In the genomic region with DNA sequence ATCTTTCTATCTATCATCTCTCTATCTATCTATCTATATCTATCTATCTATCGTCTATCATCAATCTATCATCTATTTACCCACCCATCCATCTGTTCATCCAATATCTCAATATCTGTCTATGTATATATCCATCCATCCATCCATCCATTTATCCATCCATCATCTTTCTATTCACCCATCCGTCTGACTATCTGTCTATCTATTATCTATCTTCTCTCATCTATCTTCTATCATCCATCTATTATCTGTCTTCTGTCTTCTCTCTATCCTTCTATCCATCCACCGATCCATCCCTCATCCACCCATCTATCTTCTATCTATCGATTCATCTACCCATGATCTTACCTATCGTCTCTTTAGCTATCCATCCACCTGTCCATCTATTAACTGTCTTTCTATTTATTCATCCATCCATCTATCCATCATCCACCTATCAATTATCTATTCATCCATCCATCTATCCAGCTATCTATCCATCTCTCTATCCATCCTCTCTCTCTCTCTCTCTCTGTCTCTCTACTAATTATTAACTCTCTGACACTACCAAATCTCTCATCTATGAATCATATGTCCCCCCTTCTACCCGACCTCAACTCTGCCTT, we compare ENCODE assay signal across 33 cellular contexts.
DNase-seq lines count a peak whose midpoint lies in the region; FAIRE-seq and TF ChIP-seq lines count a peak whose summit lies in the region.
"Had no signal": no experiment of that assay in that cellular context is flagged by ENCODE, and none has a peak within 500 bp of the region (broad histone marks: within the 10 kb centered on the region; RNA-seq: fewer than 3 reads in every experiment).

No MANE protein-coding gene starts in this region.

- peaks cover 15% of the 10 kb centered on the region; the same call in 1 of the 2 replicates for H3K23me2 ChIP-seq in H1 (ENCODE audit: low read depth, low read length)

- no peak overlapping the region for H3K4ac ChIP-seq in H1 (replicated peaks; ENCODE audit: insufficient read length, low read depth, low read length)

- no peak overlapping the region for H2AK5ac ChIP-seq in H1 (ENCODE audit: low read depth, low read length)

- no peak overlapping the region for H4K91ac ChIP-seq in H1 (replicated peaks; ENCODE audit: insufficient read length, low read length)

- no peak overlapping the region for H2BK120ac ChIP-seq in H1 (replicated peaks; ENCODE audit: low read depth, low read length)

- no peak overlapping the region for H2AFZ ChIP-seq in H1 (ENCODE audit: low read length)
- no peak overlapping the region for H2AFZ ChIP-seq in osteoblast (ENCODE audit: low read length)

- no peak overlapping the region for H3K18ac ChIP-seq in H1 (ENCODE audit: extremely low read depth, low read length)

- H3K9ac ChIP-seq in H1 (replicated peaks in 1 of 4; ENCODE audit: extremely low read depth in 1 of 4, low read depth in 3 of 4, low read length in 3 of 4), result no peak overlapping the region
- H3K9ac ChIP-seq: BLaER1; BLaER1 treated with 17β-estradiol and CSF1 and Interleukin-3, amounts not matched to agents 10 nM and 100 nM had no signal

- TF ChIP-seq EP300 in H1 (IDR thresholded peaks at IDR 0.05; ENCODE audit: borderline replicate concordance in 1 of 2, low read depth in 2 of 2, low read length in 2 of 2), result no peak

- no peak overlapping the region for H2BK20ac ChIP-seq in H1 (ENCODE audit: low read length)

- CTCF ChIA-PET in HEK293 (lab: Yijun Ruan, JAX) (no interaction called here), H1 (lab: Charles Lee; ENCODE audit: partially characterized antibody) (interaction anchor here (1.0 to 1.3 kb wide), 3 partner anchors 13 to 57 kb away, joined by 3 to 4 read pairs (median 3); no protein-coding TSS in a partner anchor)

- no peaks in the 10 kb centered on the region for H3K9me3 ChIP-seq in HEK293 (ENCODE audit: control insufficient read depth, insufficient read depth, low read depth, low read length)
- H3K9me3 ChIP-seq in H1 (ENCODE audit: insufficient read depth in 2 of 2, low read depth in 1 of 2, low read length in 1 of 2), result 0 out of 4 replicates have a peak, but pooled peaks cover 0 to 3% of the 10 kb centered on the region in 2 experiments
- no peaks in the 10 kb centered on the region for H3K9me3 ChIP-seq in osteoblast (ENCODE audit: low read depth, low read length)
- H3K9me3 ChIP-seq: A549, BE2C, Caco-2 had no signal

- H3K56ac ChIP-seq in H1 (replicated peaks; ENCODE audit: insufficient read length, low read depth, low read length), result peak overlapping the region; percentile 66

- H3K14ac ChIP-seq in H1 (ENCODE audit: insufficient read length), result no peak overlapping the region

- no peak for TF ChIP-seq RAD21 in H1 (IDR thresholded peaks at IDR 0.05 in 1 of 2, conservative IDR thresholded peaks at IDR 0.05 in 1 of 2; ENCODE audit: low read depth in 2 of 2, low read length in 2 of 2)

- 89 to 99% methylated on average over 4 to 6 of the region's 6 CpGs for WGBS in H1 (ENCODE audit: extremely low coverage in 1 of 2, insufficient coverage in 1 of 2, insufficient read length in 1 of 2, insufficient replicate concordance in 2 of 2, low coverage in 1 of 2, low lambda C conversion rate in 2 of 2, missing lambda C conversion rate in 1 of 2), 2 experiments

- H2BK15ac ChIP-seq in H1 (ENCODE audit: low read length), result no peak overlapping the region

- POLR2A ChIA-PET in HEK293 (lab: Yijun Ruan, JAX), result no interaction called here
- POLR2A ChIA-PET in H1 (lab: Charles Lee; ENCODE audit: partially characterized antibody), result no interaction called here

- no peak for FAIRE-seq in H1 (lab: Jason Lieb, UNC)
- FAIRE-seq: A204.1, A549, D721Med had no signal

- no peaks in the 10 kb centered on the region for H3K36me3 ChIP-seq in HEK293 (ENCODE audit: control insufficient read depth in 2 of 2, insufficient read depth in 1 of 2, low read length in 2 of 2)
- H3K36me3 ChIP-seq in H1 (ENCODE audit: control insufficient read depth in 2 of 4, insufficient read depth in 4 of 4, low read length in 3 of 4), result no peaks in the 10 kb centered on the region
- H3K36me3 ChIP-seq in osteoblast (ENCODE audit: insufficient read depth, low read length), result no peaks in the 10 kb centered on the region
- H3K36me3 ChIP-seq: BE2C; BLaER1; BLaER1 treated with 17β-estradiol and CSF1 and Interleukin-3, amounts not matched to agents 10 nM and 100 nM had no signal

- no peak overlapping the region for H2BK12ac ChIP-seq in H1 (ENCODE audit: low read depth, low read length)

- H4K5ac ChIP-seq in H1 (ENCODE audit: insufficient read length, low read depth, low read length), result no peak overlapping the region

- TF ChIP-seq POLR2A in H1 (IDR thresholded peaks at IDR 0.05; ENCODE audit: control extremely low read depth in 1 of 2, low read depth in 2 of 2, low read length in 2 of 2), result no peak

- H3K4me3 ChIP-seq in HEK293 (ENCODE audit: low read depth, low read length), result no peak overlapping the region
- no peak overlapping the region for H3K4me3 ChIP-seq in H1 (ENCODE audit: extremely low read depth in 1 of 4, insufficient read depth in 2 of 4, low read depth in 3 of 4, low read length in 4 of 4)
- H3K4me3 ChIP-seq in osteoblast (ENCODE audit: insufficient read depth, low read length), result no peak overlapping the region
- H3K4me3 ChIP-seq: A549; BLaER1; BLaER1 treated with 17β-estradiol and CSF1 and Interleukin-3, amounts not matched to agents 10 nM and 100 nM had no signal

- TF ChIP-seq CTCF in HEK293 (tag by site-specific recombination; IDR thresholded peaks at IDR 0.05) (no peak), H1 (IDR thresholded peaks at IDR 0.05; ENCODE audit: control extremely low read depth in 1 of 3, insufficient read depth in 1 of 3, low read depth in 1 of 3, low read length in 3 of 3) (no peak), osteoblast (IDR thresholded peaks at IDR 0.05; ENCODE audit: extremely low read depth, low read depth, low read length) (no peak)

- H3K4me1 ChIP-seq in HEK293 (ENCODE audit: control insufficient read depth, insufficient read depth, low read length) (no peaks in the 10 kb centered on the region), H1 (replicated peaks in 1 of 4; ENCODE audit: control insufficient read depth in 3 of 4, insufficient read depth in 4 of 4, low read length in 3 of 4) (no peaks in the 10 kb centered on the region), osteoblast (ENCODE audit: insufficient read depth, low read length) (peaks cover 3% of the 10 kb centered on the region)
- H3K4me1 ChIP-seq: A549; BE2C; BLaER1; BLaER1 treated with 17β-estradiol and CSF1 and Interleukin-3, amounts not matched to agents 10 nM and 100 nM; Caco-2 had no signal

- H3K27ac ChIP-seq in HEK293 (ENCODE audit: extremely low read depth, low read depth, low read length) (no peak overlapping the region), H1 (ENCODE audit: low read depth, low read length) (no peak overlapping the region), osteoblast (ENCODE audit: low read depth, low read length) (no peak overlapping the region)
- H3K27ac ChIP-seq: 22Rv1; A549; BLaER1; BLaER1 treated with 17β-estradiol and CSF1 and Interleukin-3, amounts not matched to agents 10 nM and 100 nM; C4-2B had no signal

- H4K8ac ChIP-seq in H1 (ENCODE audit: extremely low read depth, insufficient read depth, low read length), result no peak overlapping the region

- H2BK5ac ChIP-seq in H1 (ENCODE audit: low read depth, low read length), result no peak overlapping the region

- no peaks in the 10 kb centered on the region for H3K79me1 ChIP-seq in H1 (ENCODE audit: low read depth, low read length)

- H4K20me1 ChIP-seq in H1 (replicated peaks in 1 of 2; ENCODE audit: control insufficient read depth in 1 of 2, insufficient read depth in 2 of 2, low read length in 2 of 2) (no peaks in the 10 kb centered on the region), osteoblast (ENCODE audit: insufficient read depth, low read length) (no peaks in the 10 kb centered on the region)
- H4K20me1 ChIP-seq: BLaER1; BLaER1 treated with 17β-estradiol and CSF1 and Interleukin-3, amounts not matched to agents 10 nM and 100 nM had no signal

- no peak overlapping the region for H3K4me2 ChIP-seq in H1 (ENCODE audit: insufficient read depth in 1 of 2, low read depth in 2 of 2, low read length in 2 of 2)
- no peak overlapping the region for H3K4me2 ChIP-seq in osteoblast (ENCODE audit: insufficient read depth, low read length)
- H3K4me2 ChIP-seq: A549; BLaER1; BLaER1 treated with 17β-estradiol and CSF1 and Interleukin-3, amounts not matched to agents 10 nM and 100 nM had no signal

- no peak for DNase-seq in H1 (ENCODE audit: low read depth in 1 of 2, low spot score in 2 of 2)
- DNase-seq in osteoblast (ENCODE audit: insufficient read length, low spot score, missing footprints), result peak; percentile 49
- DNase-seq in stimulated activated CD4-positive, alpha-beta T cell treated with anti-CD3 and anti-CD28 coated beads, Interleukin-4, amount 100 ng/mL, for 24 hours, result no peak
- no peak for DNase-seq in NCI-H1092 treated with DMSO at 0.1 percent for 48 hours (lab: John Stamatoyannopoulos, UW)
- no peak for DNase-seq in DMS153 treated with DMSO at 0.1 percent for 48 hours (lab: John Stamatoyannopoulos, UW; ENCODE audit: unreplicated experiment)
- DNase-seq: 8988T; ACHN; AML-193; BE2C; C1 segment of cervical spinal cord; Caco-2; Calu3; CD4-positive, alpha-beta memory T cell; CD4-positive, alpha-beta T cell; CD4-positive, CD25-positive, alpha-beta regulatory T cell; CD8-positive, alpha-beta memory T cell; CD8-positive, alpha-beta T cell; COR-L47; DMS 273 treated with DMSO at 0.1 percent for 48 hours; DMS153; DMS53; DMS79; DMS79 treated with DMSO at 0.1 percent for 48 hours; DND-41; EL had no signal

- H3K79me2 ChIP-seq in H1 (ENCODE audit: control insufficient read depth in 1 of 2, insufficient read depth in 2 of 2, low read length in 2 of 2) (no peaks in the 10 kb centered on the region), osteoblast (ENCODE audit: insufficient read depth, low read length) (no peaks in the 10 kb centered on the region)

- H3K27me3 ChIP-seq in H1 (replicated peaks in 1 of 4; ENCODE audit: control insufficient read depth in 3 of 4, extremely low read depth in 1 of 4, insufficient read depth in 3 of 4, low read length in 3 of 4) (no peaks in the 10 kb centered on the region; a peak in 1 of 7 replicates), osteoblast (ENCODE audit: insufficient read depth, low read length) (peaks cover 9% of the 10 kb centered on the region)
- H3K27me3 ChIP-seq: BE2C; BLaER1; BLaER1 treated with 17β-estradiol and CSF1 and Interleukin-3, amounts not matched to agents 10 nM and 100 nM had no signal

- H3K23ac ChIP-seq in H1 (ENCODE audit: insufficient read length), result no peak overlapping the region

TF ChIP-seq in HEK293, 187 proteins besides CTCF, POLR2A, EP300 and RAD21:
- peak; percentile 77 for TF ChIP-seq ZNF366 (tag by site-specific recombination; conservative IDR thresholded peaks at IDR 0.05)
- peak; percentile 73 for TF ChIP-seq ZBTB17 (tag by site-specific recombination; IDR thresholded peaks at IDR 0.05)
- TF ChIP-seq ZNF530 (tag by site-specific recombination; IDR thresholded peaks at IDR 0.05; ENCODE audit: low read depth), result no peak
